Comparison of ENCODE assay signal across 27 cellular contexts in the genomic region with DNA sequence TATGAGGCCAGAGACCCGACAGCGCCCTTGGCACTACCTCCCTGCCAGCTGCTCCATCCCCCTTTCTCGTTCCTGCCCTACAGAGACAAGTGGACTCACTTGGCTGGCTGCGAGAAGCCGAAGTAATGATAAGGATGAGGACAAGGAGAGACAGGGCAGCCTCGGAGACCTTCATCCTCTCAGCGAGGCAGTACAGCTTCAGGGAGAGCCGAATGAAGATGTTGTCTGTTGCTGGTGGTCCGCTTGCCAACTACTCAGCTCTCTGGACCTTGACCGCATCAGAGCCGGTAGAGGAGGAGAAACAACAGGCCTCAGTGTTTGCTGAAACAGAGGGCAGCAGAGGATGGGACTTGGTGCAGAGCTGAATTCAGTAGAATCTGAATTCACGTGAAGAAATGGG. TPM values are rescaled to one million over a fixed set of nuclear protein-coding genes. Genes with fewer than 3 reads are reported as not detected.
"Had no signal": no experiment of that assay in that cellular context is flagged by ENCODE, and none has a peak within 500 bp of the region (broad histone marks: within the 10 kb centered on the region; RNA-seq: fewer than 3 reads in every experiment).

A gene with protein sequence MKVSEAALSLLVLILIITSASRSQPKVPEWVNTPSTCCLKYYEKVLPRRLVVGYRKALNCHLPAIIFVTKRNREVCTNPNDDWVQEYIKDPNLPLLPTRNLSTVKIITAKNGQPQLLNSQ (minus strand): TSS at position 252 of the 400 bp plus-strand sequence. CDS start 77 bp downstream, at position 175.

- H3K36me3 Mint-ChIP-seq: brain had no signal

- H3K27ac Mint-ChIP-seq: activated CD4-positive, alpha-beta memory T cell treated with anti-CD3 and anti-CD28 coated beads, Interleukin-2, amount 10 ng/mL, durations not matched to agents 7 days and 5 days; activated CD4-positive, alpha-beta T cell treated with anti-CD3 and anti-CD28 coated beads for 36 hours; activated naive CD4-positive, alpha-beta T cell treated with anti-CD3 and anti-CD28 coated beads for 36 hours; activated naive CD8-positive, alpha-beta T cell; activated T-helper 17 cell treated with anti-CD3 and anti-CD28 coated beads, Interleukin-2, amount 50 U/mL, for 72 hours; brain had no signal

- H3K4me3 ChIP-seq: K562, SK-N-MC had no signal

- H3K4me3 Mint-ChIP-seq: activated CD4-positive, alpha-beta memory T cell treated with anti-CD3 and anti-CD28 coated beads, Interleukin-2, amount 10 ng/mL, durations not matched to agents 7 days and 5 days; activated CD4-positive, alpha-beta T cell treated with anti-CD3 and anti-CD28 coated beads for 36 hours; activated naive CD4-positive, alpha-beta T cell treated with anti-CD3 and anti-CD28 coated beads for 36 hours; activated naive CD8-positive, alpha-beta T cell; activated T-helper 17 cell treated with anti-CD3 and anti-CD28 coated beads, Interleukin-2, amount 50 U/mL, for 72 hours; brain had no signal

- FAIRE-seq: astrocyte, K562 had no signal

- H3K27me3 Mint-ChIP-seq: activated CD4-positive, alpha-beta memory T cell treated with anti-CD3 and anti-CD28 coated beads, Interleukin-2, amount 10 ng/mL, durations not matched to agents 7 days and 5 days had no signal

- ATAC-seq: activated CD4-positive, alpha-beta T cell treated with anti-CD3 and anti-CD28 coated beads for 36 hours; activated T-helper 17 cell treated with anti-CD3 and anti-CD28 coated beads, Interleukin-2, amount 50 U/mL, for 72 hours; Panc1; Right ventricle myocardium inferior had no signal

- H3K27ac ChIP-seq: SK-N-MC, VCaP had no signal

- H3K9me3 Mint-ChIP-seq: activated CD4-positive, alpha-beta memory T cell treated with anti-CD3 and anti-CD28 coated beads, Interleukin-2, amount 10 ng/mL, durations not matched to agents 7 days and 5 days; activated naive CD4-positive, alpha-beta T cell treated with anti-CD3 and anti-CD28 coated beads for 36 hours; activated T-helper 17 cell treated with anti-CD3 and anti-CD28 coated beads, Interleukin-2, amount 50 U/mL, for 72 hours had no signal

- DNase-seq: activated CD4-positive, alpha-beta memory T cell treated with anti-CD3 and anti-CD28 coated beads, Interleukin-2, amount 10 ng/mL, durations not matched to agents 7 days and 5 days; activated CD4-positive, alpha-beta T cell treated with anti-CD3 and anti-CD28 coated beads for 36 hours; activated CD4-positive, alpha-beta T cell treated with anti-CD3 and anti-CD28 coated beads, Interleukin-2, amount 50 U/mL, for 1 hour; activated CD4-positive, CD25-positive, alpha-beta regulatory T cell; activated gamma-delta T cell; activated naive CD4-positive, alpha-beta T cell treated with anti-CD3 and anti-CD28 coated beads for 36 hours; activated T-cell treated with anti-CD3 and anti-CD28 coated beads for 4 hours; activated T-cell treated with anti-CD3 and anti-CD28 coated beads, Interleukin-2, amount 50 U/mL, for 48 hours; amygdala; MM.1S; NCI-H1105; NCI-H1436; NCI-H1694 treated with DMSO at 0.1 percent for 48 hours; NCI-H2029 treated with DMSO at 0.1 percent for 48 hours; NCI-H510A treated with DMSO at 0.1 percent for 48 hours; NCI-H69; RPMI8226; T-helper 1 cell had no signal

- H3K4me1 Mint-ChIP-seq: activated CD4-positive, alpha-beta memory T cell treated with anti-CD3 and anti-CD28 coated beads, Interleukin-2, amount 10 ng/mL, durations not matched to agents 7 days and 5 days; activated CD4-positive, alpha-beta T cell treated with anti-CD3 and anti-CD28 coated beads for 36 hours; activated T-helper 17 cell treated with anti-CD3 and anti-CD28 coated beads, Interleukin-2, amount 50 U/mL, for 72 hours; brain had no signal

RNA-seq across cellular contexts. Expression of the gene that starts here (rescaled TPM):
- polyA plus RNA-seq: K562 had no signal
